Comparison of ENCODE assay signal across 1 cellular context in the genomic region with DNA sequence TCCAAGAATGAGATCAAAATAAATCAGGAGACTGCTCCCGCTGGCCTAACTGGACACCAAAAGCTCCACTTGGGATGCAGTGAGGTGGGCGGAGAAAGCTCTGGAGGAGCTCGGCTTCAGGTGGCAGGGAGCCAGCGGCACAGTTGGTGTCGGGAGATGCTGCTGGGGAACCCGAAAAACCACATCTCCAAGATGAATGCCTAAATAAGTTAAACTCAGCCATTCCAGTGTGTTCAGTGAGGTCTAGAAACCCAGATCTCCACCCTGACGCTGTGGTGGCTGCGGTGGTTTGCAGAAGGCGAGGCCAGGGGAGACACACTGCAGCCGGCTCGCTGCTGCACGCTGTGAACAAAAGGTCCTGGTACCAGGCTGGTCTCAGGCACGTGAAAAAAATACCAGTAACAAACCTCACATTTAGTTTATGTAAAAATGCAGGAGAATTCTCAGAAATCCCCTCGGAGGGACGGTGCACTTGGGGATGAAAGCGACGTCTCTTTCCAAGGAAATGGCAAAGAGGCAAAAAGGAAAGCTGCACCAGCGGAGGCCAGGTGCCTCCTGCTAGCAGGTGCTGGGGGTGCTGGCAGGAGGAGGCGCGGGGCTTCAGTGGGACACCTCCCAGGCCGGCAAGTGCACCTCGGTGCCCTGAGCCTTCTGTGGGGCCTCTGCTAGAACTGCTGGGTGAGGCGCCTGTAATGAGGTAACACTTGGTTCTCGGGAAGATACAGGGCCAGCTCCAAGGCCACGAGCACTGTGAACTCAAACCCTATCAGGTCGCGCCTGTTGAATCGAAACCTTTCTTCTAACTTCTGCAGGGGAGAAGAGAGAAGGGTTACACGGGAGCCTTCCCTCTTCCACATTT.
A peak's percentile ranks its signal among the peaks of the same experiment; 100 is the strongest.
TF ChIP-seq lines count a peak whose summit lies in the region.

No MANE protein-coding gene starts in this region.

TF ChIP-seq in WTC11, 78 proteins besides CTCF, POLR2A, EP300 and RAD21 (continued from another document):
- TF ChIP-seq ZSCAN18 (CRISPR knock-in tag; IDR thresholded peaks at IDR 0.05) = no peak
- 0 out of 2 replicates have a peak, but pooled peaks have one; percentile 5 for TF ChIP-seq PRRX2 (CRISPR knock-in tag; IDR thresholded peaks at IDR 0.05)
- no peak for TF ChIP-seq ETV6 (CRISPR knock-in tag; IDR thresholded peaks at IDR 0.05)
- no peak for TF ChIP-seq RELA (CRISPR knock-in tag; IDR thresholded peaks at IDR 0.05; ENCODE audit: borderline replicate concordance)
- TF ChIP-seq, protein P1, sequence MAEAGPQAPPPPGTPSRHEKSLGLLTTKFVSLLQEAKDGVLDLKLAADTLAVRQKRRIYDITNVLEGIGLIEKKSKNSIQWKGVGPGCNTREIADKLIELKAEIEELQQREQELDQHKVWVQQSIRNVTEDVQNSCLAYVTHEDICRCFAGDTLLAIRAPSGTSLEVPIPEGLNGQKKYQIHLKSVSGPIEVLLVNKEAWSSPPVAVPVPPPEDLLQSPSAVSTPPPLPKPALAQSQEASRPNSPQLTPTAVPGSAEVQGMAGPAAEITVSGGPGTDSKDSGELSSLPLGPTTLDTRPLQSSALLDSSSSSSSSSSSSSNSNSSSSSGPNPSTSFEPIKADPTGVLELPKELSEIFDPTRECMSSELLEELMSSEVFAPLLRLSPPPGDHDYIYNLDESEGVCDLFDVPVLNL (CRISPR knock-in tag; IDR thresholded peaks at IDR 0.05; ENCODE audit: borderline replicate concordance, low read depth) = no peak
- TF ChIP-seq AR (CRISPR knock-in tag; IDR thresholded peaks at IDR 0.05) = 0 out of 2 replicates have a peak, but pooled peaks have one; percentile 7
- TF ChIP-seq EMX1 (CRISPR knock-in tag; IDR thresholded peaks at IDR 0.05) = no peak
- TF ChIP-seq FOXJ3 (CRISPR knock-in tag; IDR thresholded peaks at IDR 0.05; ENCODE audit: borderline replicate concordance) = no peak
- TF ChIP-seq PRDM15 (CRISPR knock-in tag; IDR thresholded peaks at IDR 0.05) = no peak
- TF ChIP-seq MYBL2 (CRISPR knock-in tag; IDR thresholded peaks at IDR 0.05) = no peak
- TF ChIP-seq TEAD4 (CRISPR knock-in tag; IDR thresholded peaks at IDR 0.05) = no peak
- TF ChIP-seq FOXP4 (CRISPR knock-in tag; IDR thresholded peaks at IDR 0.05) = no peak
- TF ChIP-seq ESRRA (CRISPR knock-in tag; IDR thresholded peaks at IDR 0.05; ENCODE audit: borderline replicate concordance) = no peak
- TF ChIP-seq ZNF512 (CRISPR knock-in tag; IDR thresholded peaks at IDR 0.05; ENCODE audit: borderline replicate concordance) = no peak
- TF ChIP-seq, protein P2, sequence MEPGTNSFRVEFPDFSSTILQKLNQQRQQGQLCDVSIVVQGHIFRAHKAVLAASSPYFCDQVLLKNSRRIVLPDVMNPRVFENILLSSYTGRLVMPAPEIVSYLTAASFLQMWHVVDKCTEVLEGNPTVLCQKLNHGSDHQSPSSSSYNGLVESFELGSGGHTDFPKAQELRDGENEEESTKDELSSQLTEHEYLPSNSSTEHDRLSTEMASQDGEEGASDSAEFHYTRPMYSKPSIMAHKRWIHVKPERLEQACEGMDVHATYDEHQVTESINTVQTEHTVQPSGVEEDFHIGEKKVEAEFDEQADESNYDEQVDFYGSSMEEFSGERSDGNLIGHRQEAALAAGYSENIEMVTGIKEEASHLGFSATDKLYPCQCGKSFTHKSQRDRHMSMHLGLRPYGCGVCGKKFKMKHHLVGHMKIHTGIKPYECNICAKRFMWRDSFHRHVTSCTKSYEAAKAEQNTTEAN (CRISPR knock-in tag; IDR thresholded peaks at IDR 0.05) = no peak
- peak; percentile 70 for TF ChIP-seq NFATC4 (CRISPR knock-in tag; IDR thresholded peaks at IDR 0.05)
- no peak for TF ChIP-seq SMAD4 (CRISPR knock-in tag; IDR thresholded peaks at IDR 0.05)
TF ChIP-seq in WTC11: peak in this region for 3.
